Comparison of ENCODE assay signal across 9 cellular contexts in the genomic region with DNA sequence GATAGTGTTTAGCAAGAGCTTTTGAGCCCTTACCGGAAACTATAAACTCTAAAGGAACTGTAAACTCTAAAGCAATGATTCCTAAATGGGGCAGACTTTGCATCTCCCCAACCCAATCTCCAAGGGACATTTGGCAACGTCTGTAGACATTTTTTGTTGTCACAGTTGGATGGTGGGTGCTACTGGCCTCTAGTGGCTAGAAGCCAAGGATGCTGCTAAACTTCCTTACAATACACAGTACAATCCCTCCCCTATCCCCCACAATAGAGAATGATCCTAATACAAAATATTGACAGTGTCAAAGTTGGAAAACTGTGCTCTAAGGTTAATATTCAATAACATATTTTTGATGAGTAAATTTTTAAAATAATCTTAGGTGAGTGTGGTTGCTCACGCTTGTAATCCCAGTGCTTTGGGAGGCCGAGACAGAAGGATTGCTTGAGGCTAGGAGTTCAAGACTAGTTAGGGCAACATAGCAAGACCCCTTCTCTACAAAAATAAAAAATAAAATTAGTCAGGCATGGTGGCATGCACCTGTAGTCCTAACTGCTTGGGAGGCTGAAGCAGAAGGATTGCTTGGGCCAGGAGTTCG.
DNase-seq lines count a peak whose midpoint lies in the region; ATAC-seq, FAIRE-seq and TF ChIP-seq lines count a peak whose summit lies in the region.
"Had no signal": no experiment of that assay in that cellular context is flagged by ENCODE, and none has a peak within 500 bp of the region (broad histone marks: within the 10 kb centered on the region; RNA-seq: fewer than 3 reads in every experiment).

No MANE protein-coding gene starts in this region.

- H3K36me3 ChIP-seq in HCT116 (ENCODE audit: control insufficient read depth in 1 of 2, insufficient read depth in 2 of 2, low read length in 2 of 2) (no peaks in the 10 kb centered on the region), body of pancreas (replicated peaks in 1 of 2; ENCODE audit: insufficient read depth in 1 of 2, low read depth in 2 of 2) (no peaks in the 10 kb centered on the region), HepG2 (replicated peaks in 1 of 2; ENCODE audit: control insufficient read depth in 1 of 2, insufficient read depth in 2 of 2, low read length in 2 of 2) (no peaks in the 10 kb centered on the region; a peak in 1 of 5 replicates), upper lobe of right lung (no peaks in the 10 kb centered on the region)

- H3K9me3 Mint-ChIP-seq in activated CD8-positive, alpha-beta memory T cell treated with anti-CD3 and anti-CD28 coated beads, Interleukin-2, amount 10 ng/mL, durations not matched to agents 7 days and 5 days (ENCODE audit: low read depth), result peaks cover 2% of the 10 kb centered on the region

- H3K9ac ChIP-seq in HCT116 (ENCODE audit: low read length) (no peak overlapping the region), HepG2 (ENCODE audit: insufficient read depth, low read depth, low read length) (no peak overlapping the region)

- peaks cover 35% of the 10 kb centered on the region for H3K4me1 Mint-ChIP-seq in activated CD8-positive, alpha-beta memory T cell treated with anti-CD3 and anti-CD28 coated beads, Interleukin-2, amount 10 ng/mL, durations not matched to agents 7 days and 5 days

- RAD21 ChIA-PET in HCT116 (lab: Charles Lee; ENCODE audit: low non-redundant PET in 1 of 2, low total read pairs in 2 of 2, uncharacterized antibody in 2 of 2, unreplicated experiment in 2 of 2), result no interaction called here

- in situ Hi-C loops in HepG2 (cut with HindIII; ENCODE audit: extremely low pct_ligation_motif_present, low pct_unique_long_range_greater_than_20kb), result loop anchor here (5.0 kb wide), 1 partner anchor 124 kb away; no protein-coding TSS in a partner anchor

- CTCF ChIA-PET in activated CD8-positive, alpha-beta memory T cell treated with anti-CD3 and anti-CD28 coated beads, Interleukin-2, amount 10 ng/mL, durations not matched to agents 7 days and 5 days (lab: Charles Lee), result interaction anchor here (0.7 to 3.3 kb wide), 13 partner anchors 14 to 350 kb away, joined by 3 to 17 read pairs (median 4); partner anchors contain the start of gene PTPN4
- CTCF ChIA-PET in HCT116 (lab: Charles Lee), result interaction anchor here (1.1 kb wide), 1 partner anchor 123 kb away, joined by 4 read pairs; no protein-coding TSS in a partner anchor
- CTCF ChIA-PET in HepG2 (lab: Yijun Ruan, JAX; ENCODE audit: low intra/inter-chr PET ratio, low total read pairs), result interaction anchor here (0.6 to 6.0 kb wide), 4 partner anchors 73 to 268 kb away, joined by 3 to 72 read pairs (median 26); no protein-coding TSS in a partner anchor

- no peaks in the 10 kb centered on the region for H3K9me2 ChIP-seq in HCT116 (ENCODE audit: insufficient read depth)

- DNase-seq in activated CD8-positive, alpha-beta memory T cell treated with anti-CD3 and anti-CD28 coated beads, Interleukin-2, amount 10 ng/mL, durations not matched to agents 7 days and 5 days, result peak; percentile 59
- DNase-seq in activated CD8-positive, alpha-beta memory T cell treated with anti-CD3 and anti-CD28 coated beads, Interleukin-2, amount 50 U/mL, for 48 hours, result no peak
- DNase-seq in HCT116 (ENCODE audit: low read depth, low spot score), result no peak
- peak; percentile 29 for DNase-seq in RCC 7860 (ENCODE audit: low spot score)
- DNase-seq in body of pancreas, result peak in 2 of 4 donors; percentile 19 to 21
- peak; percentile 54 for DNase-seq in HepG2 (ENCODE audit: low spot score)
- no peak for DNase-seq in upper lobe of right lung

- H3K27me3 ChIP-seq in HCT116 (ENCODE audit: insufficient read depth, low read length) (no peaks in the 10 kb centered on the region), body of pancreas (no peaks in the 10 kb centered on the region), HepG2 (ENCODE audit: control insufficient read depth in 1 of 2, insufficient read depth in 2 of 2, low read length in 2 of 2) (no peaks in the 10 kb centered on the region), upper lobe of right lung (no peaks in the 10 kb centered on the region)

- TF ChIP-seq POLR2A in HCT116 (IDR thresholded peaks at IDR 0.05; ENCODE audit: borderline replicate concordance, extremely low read depth, insufficient read depth, insufficient read length) (no peak), body of pancreas (IDR thresholded peaks at IDR 0.05) (no peak), HepG2 (IDR thresholded peaks at IDR 0.05; ENCODE audit: insufficient read depth in 1 of 2, low read depth in 2 of 2, low read length in 2 of 2) (no peak)

- BruUV-seq in HCT116 (replicated peaks; lab: Mats Ljungman, UMichigan) (no TSS peak), HepG2 (replicated peaks; lab: Mats Ljungman, UMichigan) (no TSS peak)

- intact Hi-C loops in HCT116 (cut with micrococcal nuclease) (no loop called here), body of pancreas (cut with DNase I) (no loop called here), HepG2 (cut with micrococcal nuclease; ENCODE audit: unreplicated experiment) (loop anchor here (1.0 kb wide), 1 partner anchor 123 kb away; no protein-coding TSS in a partner anchor), upper lobe of right lung (cut with DNase I) (loop anchor here (10.0 kb wide), 1 partner anchor 72 kb away; the partner anchor contains the start of gene PTPN4)

- H4K20me1 ChIP-seq in HCT116 (ENCODE audit: insufficient read depth), result no peaks in the 10 kb centered on the region
- H4K20me1 ChIP-seq in HepG2 (ENCODE audit: insufficient read depth, low read length), result peaks cover 10% of the 10 kb centered on the region; the same call in 1 of the 2 replicates

- no peak overlapping the region for H3K4me3 Mint-ChIP-seq in activated CD8-positive, alpha-beta memory T cell treated with anti-CD3 and anti-CD28 coated beads, Interleukin-2, amount 10 ng/mL, durations not matched to agents 7 days and 5 days

- 75 to 78% methylated on average over 5 of the region's 5 CpGs for WGBS in body of pancreas, 2 donors
- WGBS in HepG2 (ENCODE audit: low lambda C conversion rate), result 72% methylated on average over 5 of the region's 5 CpGs

- POLR2A ChIA-PET in HCT116 (lab: Charles Lee) (no interaction called here), HepG2 (lab: Yijun Ruan, JAX) (no interaction called here)

- no peaks in the 10 kb centered on the region for H3K4me1 ChIP-seq in HCT116 (ENCODE audit: control insufficient read depth in 1 of 2, insufficient read depth in 2 of 2, low read length in 2 of 2)
- no peaks in the 10 kb centered on the region for H3K4me1 ChIP-seq in body of pancreas
- no peaks in the 10 kb centered on the region for H3K4me1 ChIP-seq in HepG2 (ENCODE audit: insufficient read depth, low read length)
- H3K4me1 ChIP-seq in upper lobe of right lung, result no peaks in the 10 kb centered on the region

- no peak overlapping the region for H2AFZ ChIP-seq in HCT116 (ENCODE audit: low read depth, low read length, poor library complexity, severe bottlenecking)
- H2AFZ ChIP-seq in HepG2 (ENCODE audit: low read length), result no peak overlapping the region

- H3K27me3 Mint-ChIP-seq in activated CD8-positive, alpha-beta memory T cell treated with anti-CD3 and anti-CD28 coated beads, Interleukin-2, amount 10 ng/mL, durations not matched to agents 7 days and 5 days, result no peaks in the 10 kb centered on the region

- TF ChIP-seq CTCF in HCT116 (IDR thresholded peaks at IDR 0.05 in 2 of 3, conservative IDR thresholded peaks at IDR 0.05 in 1 of 3; ENCODE audit: borderline replicate concordance in 1 of 3, insufficient read depth in 1 of 3, low read depth in 2 of 3, low read length in 2 of 3), result peak; percentile 60 to 86 (median 75)
- TF ChIP-seq CTCF in body of pancreas (IDR thresholded peaks at IDR 0.05), result peak in 5 of 7 experiments; percentile 14 to 27 (median 25)
- peak; percentile 78 for TF ChIP-seq CTCF in HepG2 (CRISPR knock-in tag; IDR thresholded peaks at IDR 0.05)
- TF ChIP-seq CTCF in upper lobe of right lung (IDR thresholded peaks at IDR 0.05), result peak; percentile 53

- H3K4me3 ChIP-seq in HCT116 (replicated peaks in 1 of 2; ENCODE audit: low read depth in 1 of 2, low read length in 2 of 2) (no peak overlapping the region), body of pancreas (no peak overlapping the region), HepG2 (replicated peaks in 1 of 3; ENCODE audit: insufficient read depth in 1 of 3, low read depth in 2 of 3, low read length in 3 of 3) (no peak overlapping the region), upper lobe of right lung (no peak overlapping the region)

- TF ChIP-seq RAD21 in HCT116 (IDR thresholded peaks at IDR 0.05; ENCODE audit: low read depth) (peak; percentile 67), HepG2 (CRISPR knock-in tag; IDR thresholded peaks at IDR 0.05) (peak; percentile 70)

- no peak overlapping the region for H3K27ac ChIP-seq in HCT116 (ENCODE audit: low read depth, low read length)
- H3K27ac ChIP-seq in body of pancreas, result no peak overlapping the region
- no peak overlapping the region for H3K27ac ChIP-seq in HepG2 (ENCODE audit: extremely low read length, insufficient read depth, low read length)
- no peak overlapping the region for H3K27ac ChIP-seq in upper lobe of right lung
- H3K27ac ChIP-seq: epithelial cell of prostate had no signal

- peaks cover 24% of the 10 kb centered on the region for H3K36me3 Mint-ChIP-seq in activated CD8-positive, alpha-beta memory T cell treated with anti-CD3 and anti-CD28 coated beads, Interleukin-2, amount 10 ng/mL, durations not matched to agents 7 days and 5 days

- TF ChIP-seq EP300 in HepG2 (IDR thresholded peaks at IDR 0.05; ENCODE audit: low read depth in 2 of 2, low read length in 2 of 2) (no peak), HepG2 (CRISPR knock-in tag; IDR thresholded peaks at IDR 0.05; ENCODE audit: borderline replicate concordance) (no peak)

- FAIRE-seq in RCC 7860 (lab: Jason Lieb, UNC) (peak; percentile 11), HepG2 (lab: Jason Lieb, UNC) (peak; percentile 81)

- peak; percentile 56 for ATAC-seq in activated CD8-positive, alpha-beta memory T cell treated with anti-CD3 and anti-CD28 coated beads, Interleukin-2, amount 10 ng/mL, durations not matched to agents 7 days and 5 days
- peak; percentile 89 for ATAC-seq in HCT116
- ATAC-seq in body of pancreas, result no peak
- ATAC-seq in HepG2, result peak; percentile 92
- peak; percentile 79 for ATAC-seq in upper lobe of right lung
- ATAC-seq in HG02870 (IDR thresholded peaks at IDR 0.05; ENCODE audit: unreplicated experiment), result no peak

- peaks cover 27% of the 10 kb centered on the region for H3K79me2 ChIP-seq in HCT116 (ENCODE audit: insufficient read depth, low read length)
- H3K79me2 ChIP-seq in HepG2 (ENCODE audit: insufficient read depth, low read length), result peaks cover 10% of the 10 kb centered on the region

- H3K4me2 ChIP-seq in HCT116 (ENCODE audit: low read length) (no peak overlapping the region), HepG2 (ENCODE audit: low read depth, low read length) (no peak overlapping the region)

- H3K9me3 ChIP-seq in HCT116 (ENCODE audit: control insufficient read depth in 1 of 2, insufficient read depth in 1 of 2, low read depth in 1 of 2, low read length in 2 of 2) (peaks cover 0 to 3% of the 10 kb centered on the region in 2 experiments; a peak in 1 of 4 replicates), body of pancreas (no peaks in the 10 kb centered on the region), HepG2 (ENCODE audit: low read length) (no peaks in the 10 kb centered on the region), upper lobe of right lung (no peaks in the 10 kb centered on the region)

- H3K27ac Mint-ChIP-seq in activated CD8-positive, alpha-beta memory T cell treated with anti-CD3 and anti-CD28 coated beads, Interleukin-2, amount 10 ng/mL, durations not matched to agents 7 days and 5 days, result no peak overlapping the region

Comparison
In these comparisons a context has a peak if more than half of its experiments do, and no peak if none do; other contexts are left out.
1. DNase-seq: peak in activated CD8-positive, alpha-beta memory T cell treated with anti-CD3 and anti-CD28 coated beads, Interleukin-2, amount 10 ng/mL, durations not matched to agents 7 days and 5 days (single experiment), RCC 7860 (single experiment) and HepG2 (single experiment); none in activated CD8-positive, alpha-beta memory T cell treated with anti-CD3 and anti-CD28 coated beads, Interleukin-2, amount 50 U/mL, for 48 hours (single experiment), HCT116 (single experiment) and upper lobe of right lung (single experiment).
2. ATAC-seq: peak in activated CD8-positive, alpha-beta memory T cell treated with anti-CD3 and anti-CD28 coated beads, Interleukin-2, amount 10 ng/mL, durations not matched to agents 7 days and 5 days (single experiment), HCT116 (single experiment), HepG2 (single experiment) and upper lobe of right lung (single experiment); none in body of pancreas (single experiment) and HG02870 (single experiment).
3. CTCF ChIP-seq: peak in every context shown above with its lines; median percentile 78 in HepG2; 75 in HCT116; 53 in upper lobe of right lung; 25 in body of pancreas.
4. intact Hi-C loops: an anchor here in HepG2 (1.0 kb wide) and upper lobe of right lung (10.0 kb wide); none called in HCT116 and body of pancreas.